Comparison of ENCODE assay signal across 2 cellular contexts in the genomic region with DNA sequence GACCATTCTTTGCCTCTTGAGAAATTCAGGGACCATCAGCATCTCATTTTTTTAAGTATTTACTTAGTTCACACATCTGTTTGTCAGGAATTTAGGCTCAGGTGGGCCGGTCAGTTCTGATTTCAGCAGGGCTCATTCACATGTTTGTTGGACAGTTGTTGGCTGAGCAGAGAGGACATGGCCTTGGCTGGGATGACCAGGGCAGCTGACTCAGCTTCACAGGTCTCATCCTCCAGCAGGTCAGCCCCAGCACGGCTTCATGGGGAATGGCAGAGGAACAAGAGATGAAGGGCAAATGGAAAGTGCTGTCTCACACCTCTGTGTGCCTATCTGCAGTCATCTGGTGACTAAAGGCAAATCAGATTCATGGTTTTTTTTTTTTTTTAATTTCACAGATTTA.
TF ChIP-seq lines count a peak whose summit lies in the region.

No MANE protein-coding gene starts in this region.

TF ChIP-seq in IMR-90, 13 proteins besides CTCF, POLR2A, EP300 and RAD21:
- TF ChIP-seq MXI1 (IDR thresholded peaks at IDR 0.05; ENCODE audit: borderline replicate concordance, low read depth, low read length) (no peak), CEBPB (IDR thresholded peaks at IDR 0.05; ENCODE audit: low read depth, low read length) (no peak), NFE2L2 (IDR thresholded peaks at IDR 0.05; ENCODE audit: low read depth, low read length) (no peak), MAZ (IDR thresholded peaks at IDR 0.05; ENCODE audit: borderline replicate concordance, low read depth, low read length) (no peak), ELK1 (IDR thresholded peaks at IDR 0.05; ENCODE audit: borderline replicate concordance, low read depth, low read length) (no peak), CHD1 (IDR thresholded peaks at IDR 0.05; ENCODE audit: low read depth, low read length) (no peak), MAFK (IDR thresholded peaks at IDR 0.05; ENCODE audit: low read depth, low read length) (no peak), RCOR1 (IDR thresholded peaks at IDR 0.05; ENCODE audit: insufficient replicate concordance, low read length) (no peak), FOS (IDR thresholded peaks at IDR 0.05; ENCODE audit: low read depth, low read length) (no peak), SMC3 (IDR thresholded peaks at IDR 0.05; ENCODE audit: low read depth, low read length) (no peak), BHLHE40 (IDR thresholded peaks at IDR 0.05; ENCODE audit: low read depth, low read length) (no peak), RFX5 (IDR thresholded peaks at IDR 0.05; ENCODE audit: low read depth, low read length) (no peak)
- TF ChIP-seq, protein P1, sequence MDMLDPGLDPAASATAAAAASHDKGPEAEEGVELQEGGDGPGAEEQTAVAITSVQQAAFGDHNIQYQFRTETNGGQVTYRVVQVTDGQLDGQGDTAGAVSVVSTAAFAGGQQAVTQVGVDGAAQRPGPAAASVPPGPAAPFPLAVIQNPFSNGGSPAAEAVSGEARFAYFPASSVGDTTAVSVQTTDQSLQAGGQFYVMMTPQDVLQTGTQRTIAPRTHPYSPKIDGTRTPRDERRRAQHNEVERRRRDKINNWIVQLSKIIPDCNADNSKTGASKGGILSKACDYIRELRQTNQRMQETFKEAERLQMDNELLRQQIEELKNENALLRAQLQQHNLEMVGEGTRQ (IDR thresholded peaks at IDR 0.05; ENCODE audit: low read depth, low read length) = no peak
TF ChIP-seq in IMR-90: peak in this region for 0.

TF ChIP-seq in H1, 55 proteins besides CTCF, POLR2A, EP300 and RAD21:
- TF ChIP-seq JUND (IDR thresholded peaks at IDR 0.05; ENCODE audit: low read length) (no peak), EGR1 (IDR thresholded peaks at IDR 0.05; ENCODE audit: borderline replicate concordance, low read depth, low read length) (no peak), BRCA1 (IDR thresholded peaks at IDR 0.05; ENCODE audit: low read depth, low read length) (no peak), HDAC2 (IDR thresholded peaks at IDR 0.05; ENCODE audit: borderline replicate concordance in 1 of 2, low read depth in 2 of 2, low read length in 2 of 2) (no peak), KDM5A (IDR thresholded peaks at IDR 0.05; ENCODE audit: low read length) (no peak), NANOG (IDR thresholded peaks at IDR 0.05; ENCODE audit: insufficient read depth, low read depth, low read length, poor library complexity, severe bottlenecking) (no peak), KDM4A (IDR thresholded peaks at IDR 0.05; ENCODE audit: low read depth, low read length, severe bottlenecking) (no peak), JUN (IDR thresholded peaks at IDR 0.05; ENCODE audit: low read depth, low read length) (no peak), SUZ12 (IDR thresholded peaks at IDR 0.05; ENCODE audit: low read length) (no peak), TAF1 (IDR thresholded peaks at IDR 0.05; ENCODE audit: low read depth, low read length) (no peak), KDM1A (IDR thresholded peaks at IDR 0.05; ENCODE audit: borderline replicate concordance, low read length) (no peak), CBX5 (IDR thresholded peaks at IDR 0.05; ENCODE audit: low read depth, low read length) (no peak), TBP (IDR thresholded peaks at IDR 0.05; ENCODE audit: low read depth, low read length) (no peak), SIRT6 (IDR thresholded peaks at IDR 0.05; ENCODE audit: low read length) (no peak), HDAC6 (IDR thresholded peaks at IDR 0.05; ENCODE audit: low read depth, low read length) (no peak), ZNF274 (IDR thresholded peaks at IDR 0.05; ENCODE audit: borderline replicate concordance, extremely low read depth, low read length) (no peak), TEAD4 (IDR thresholded peaks at IDR 0.05; ENCODE audit: low read depth, low read length) (no peak), CBX8 (IDR thresholded peaks at IDR 0.05; ENCODE audit: borderline replicate concordance, low read depth, low read length) (no peak), RXRA (IDR thresholded peaks at IDR 0.05; ENCODE audit: insufficient read depth, low read depth, low read length) (no peak)
- TF ChIP-seq, protein P2, sequence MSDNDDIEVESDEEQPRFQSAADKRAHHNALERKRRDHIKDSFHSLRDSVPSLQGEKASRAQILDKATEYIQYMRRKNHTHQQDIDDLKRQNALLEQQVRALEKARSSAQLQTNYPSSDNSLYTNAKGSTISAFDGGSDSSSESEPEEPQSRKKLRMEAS (IDR thresholded peaks at IDR 0.05) = no peak
